28 cellular contexts compared by ENCODE assay signal in the genomic region with DNA sequence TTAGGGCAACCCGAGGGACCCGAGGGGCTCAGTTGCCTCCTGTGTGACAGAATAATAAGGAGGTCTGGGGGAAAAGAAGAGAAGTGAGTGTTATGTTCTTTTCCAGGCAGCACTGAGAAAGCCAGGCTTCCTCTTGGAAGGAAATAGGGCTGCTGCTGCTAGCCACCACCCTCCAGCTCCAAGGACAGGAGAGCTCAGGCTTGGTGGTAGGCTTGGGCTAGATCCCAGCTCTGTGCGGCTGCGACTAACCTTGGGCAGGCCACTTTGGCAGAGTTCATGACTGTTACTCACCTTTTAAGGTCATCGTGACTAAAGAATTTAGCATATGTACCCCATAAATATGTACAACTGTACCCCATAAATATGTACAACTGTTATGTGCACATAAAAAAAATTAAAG.
"Had no signal": no experiment of that assay in that cellular context is flagged by ENCODE, and none has a peak within 500 bp of the region (broad histone marks: within the 10 kb centered on the region; RNA-seq: fewer than 3 reads in every experiment).

No MANE protein-coding gene starts in this region.

- H3K27me3 Mint-ChIP-seq: stimulated activated naive CD8-positive, alpha-beta T cell treated with anti-CD3 and anti-CD28 coated beads, Interleukin-15, Interleukin-2, amounts not matched to agents 100 ng/mL and 50 ng/mL, for 24 hours; type B pancreatic cell had no signal

- H3K4me1 ChIP-seq: neural progenitor cell, parathyroid adenoma, right lobe of liver, stomach, suprapubic skin, thyroid gland, tibial nerve, upper lobe of right lung, uterus had no signal

- H2AFZ ChIP-seq: neural progenitor cell, parathyroid adenoma had no signal

- H3K27ac ChIP-seq: neural progenitor cell, ovary, parathyroid adenoma, psoas muscle, right lobe of liver, skin epidermis, stomach, suprapubic skin, thoracic aorta, thyroid gland, tibial nerve, upper lobe of right lung, uterus had no signal

- DNase-seq: naive thymus-derived CD4-positive, alpha-beta T cell; natural killer cell; occipital lobe; ovary; right lobe of liver; stimulated activated CD4-positive, alpha-beta T cell treated with anti-CD3 and anti-CD28 coated beads, Interleukin-15, amount 100 ng/mL, for 24 hours; stimulated activated CD4-positive, alpha-beta T cell treated with anti-CD3 and anti-CD28 coated beads, Interleukin-2, amount 100 ng/mL, for 24 hours; stimulated activated CD4-positive, alpha-beta T cell treated with anti-CD3 and anti-CD28 coated beads, Interleukin-2, amount 100 ng/mL, for 48 hours; stimulated activated CD4-positive, alpha-beta T cell treated with anti-CD3 and anti-CD28 coated beads, Interleukin-4, amount 100 ng/mL, for 24 hours; stimulated activated naive B cell treated with anti-CD40 and anti-IgM and Interleukin-4, amounts not matched to agents 10 μg/mL and 1 μg/mL and 100 μg/mL, for 72 hours; stimulated activated naive CD4-positive, alpha-beta T cell treated with Interleukin-2 at 50 U/mL for 16 hours; stomach; upper lobe of right lung; uterus had no signal

- H3K9me3 Mint-ChIP-seq: natural killer cell; nephron; neural progenitor cell; stimulated activated effector memory CD8-positive, alpha-beta T cell treated with anti-CD3 and anti-CD28 coated beads, Interleukin-12 subunit alpha, Interleukin-12 subunit beta, amount 100 ng/mL, for 72 hours; stimulated activated naive CD8-positive, alpha-beta T cell treated with anti-CD3 and anti-CD28 coated beads, Interleukin-15, Interleukin-2, amounts not matched to agents 100 ng/mL and 50 ng/mL, for 24 hours; type B pancreatic cell had no signal

- H3K9ac ChIP-seq: neural progenitor cell, parathyroid adenoma had no signal

- H3K4me3 Mint-ChIP-seq: naive thymus-derived CD4-positive, alpha-beta T cell; natural killer cell; nephron; neural progenitor cell; stimulated activated effector memory CD8-positive, alpha-beta T cell treated with anti-CD3 and anti-CD28 coated beads, Interleukin-12 subunit alpha, Interleukin-12 subunit beta, amount 100 ng/mL, for 72 hours; stimulated activated naive B cell treated with anti-CD40 and anti-IgM and Interleukin-4, amounts not matched to agents 10 μg/mL and 1 μg/mL and 100 μg/mL, for 72 hours; stimulated activated naive CD8-positive, alpha-beta T cell treated with anti-CD3 and anti-CD28 coated beads, Interleukin-15, Interleukin-2, amounts not matched to agents 100 ng/mL and 50 ng/mL, for 24 hours; type B pancreatic cell had no signal

- H3K4me3 ChIP-seq: neural progenitor cell, ovary, psoas muscle, right lobe of liver, skin epidermis, smooth muscle cell, stomach, suprapubic skin, thoracic aorta, thyroid gland, tibial nerve, upper lobe of right lung, uterus had no signal

- H3K79me2 ChIP-seq: parathyroid adenoma had no signal

- H3K4me2 ChIP-seq: neural progenitor cell, smooth muscle cell had no signal

- H3K4me1 Mint-ChIP-seq: naive thymus-derived CD4-positive, alpha-beta T cell; natural killer cell; neural progenitor cell; stimulated activated effector memory CD8-positive, alpha-beta T cell treated with anti-CD3 and anti-CD28 coated beads, Interleukin-12 subunit alpha, Interleukin-12 subunit beta, amount 100 ng/mL, for 72 hours had no signal

- H3K27ac Mint-ChIP-seq: naive thymus-derived CD4-positive, alpha-beta T cell; natural killer cell; nephron; neural progenitor cell; progenitor cell of endocrine pancreas; stimulated activated effector memory CD8-positive, alpha-beta T cell treated with anti-CD3 and anti-CD28 coated beads, Interleukin-12 subunit alpha, Interleukin-12 subunit beta, amount 100 ng/mL, for 72 hours; stimulated activated naive B cell treated with anti-CD40 and anti-IgM and Interleukin-4, amounts not matched to agents 10 μg/mL and 1 μg/mL and 100 μg/mL, for 72 hours; stimulated activated naive CD8-positive, alpha-beta T cell treated with anti-CD3 and anti-CD28 coated beads, Interleukin-15, Interleukin-2, amounts not matched to agents 100 ng/mL and 50 ng/mL, for 24 hours; type B pancreatic cell had no signal

- H3K27me3 ChIP-seq: neural progenitor cell, ovary, right lobe of liver, stomach, suprapubic skin, thyroid gland, tibial nerve, upper lobe of right lung, uterus had no signal

- H3K36me3 ChIP-seq: neural progenitor cell, ovary, right lobe of liver, stomach, suprapubic skin, thoracic aorta, thyroid gland, tibial nerve, upper lobe of right lung, uterus had no signal

- H3K36me3 Mint-ChIP-seq: naive thymus-derived CD4-positive, alpha-beta T cell; natural killer cell; neural progenitor cell; stimulated activated effector memory CD8-positive, alpha-beta T cell treated with anti-CD3 and anti-CD28 coated beads, Interleukin-12 subunit alpha, Interleukin-12 subunit beta, amount 100 ng/mL, for 72 hours; type B pancreatic cell had no signal

- ATAC-seq: naive thymus-derived CD4-positive, alpha-beta T cell; natural killer cell; right lobe of liver; stimulated activated effector memory CD8-positive, alpha-beta T cell treated with anti-CD3 and anti-CD28 coated beads, Interleukin-12 subunit alpha, Interleukin-12 subunit beta, amount 100 ng/mL, for 72 hours; stimulated activated naive B cell treated with anti-CD40 and anti-IgM and Interleukin-4, amounts not matched to agents 10 μg/mL and 1 μg/mL and 100 μg/mL, for 72 hours; upper lobe of right lung had no signal
